Comparison of ENCODE assay signal across 26 cellular contexts in the genomic region with DNA sequence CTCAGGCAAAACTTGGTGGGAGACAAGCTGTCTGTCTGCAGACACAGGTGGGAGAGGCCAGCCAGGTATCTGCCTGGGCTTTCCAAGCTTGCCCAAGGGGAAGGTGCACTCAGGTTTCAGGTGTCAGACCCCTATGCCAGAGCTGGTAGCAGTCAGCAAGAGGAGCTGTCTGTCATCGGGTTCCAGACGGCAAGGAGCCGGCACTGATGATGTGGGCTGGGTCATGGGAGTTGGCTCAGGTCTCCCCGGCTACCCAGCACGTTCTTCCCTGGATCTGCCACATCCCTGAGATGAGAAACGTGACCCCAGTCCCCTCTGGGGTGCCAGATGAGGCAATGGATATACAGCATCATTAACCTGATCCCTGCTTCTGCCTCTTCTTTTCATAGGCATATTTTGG. TPM values are rescaled to one million over a fixed set of nuclear protein-coding genes. Genes with fewer than 3 reads are reported as not detected.
DNase-seq lines count a peak whose midpoint lies in the region; TF ChIP-seq lines count a peak whose summit lies in the region.
"Had no signal": no experiment of that assay in that cellular context is flagged by ENCODE, and none has a peak within 500 bp of the region (broad histone marks: within the 10 kb centered on the region; RNA-seq: fewer than 3 reads in every experiment).

No MANE protein-coding gene starts in this region.

- no peaks in the 10 kb centered on the region for H3K4me1 ChIP-seq in Caco-2

- H3K4me1 Mint-ChIP-seq in Caco-2 (ENCODE audit: low read depth, unreplicated experiment) = no peaks in the 10 kb centered on the region
- H3K4me1 Mint-ChIP-seq: immature natural killer cell had no signal

- H3K27ac ChIP-seq in angular gyrus (ENCODE audit: low read depth, low read length) (peak overlapping the region; percentile 98), temporal lobe (ENCODE audit: low read depth, low read length) (peak overlapping the region; percentile 100)
- H3K27ac ChIP-seq: left lung had no signal

- DNase-seq in NCI-H128 (lab: John Stamatoyannopoulos, UW; ENCODE audit: unreplicated experiment) = peak; percentile 41
- peak; percentile 32 for DNase-seq in left kidney (ENCODE audit: low read depth, low spot score)
- DNase-seq in Caco-2 = no peak
- no peak for DNase-seq in GM20000 (ENCODE audit: low spot score)
- DNase-seq in G401 (ENCODE audit: low spot score) = no peak
- DNase-seq: activated CD4-positive, alpha-beta T cell treated with anti-CD3 and anti-CD28 coated beads, Interleukin-2, amount 50 U/mL, for 4 hours; activated CD4-positive, CD25-positive, alpha-beta regulatory T cell; activated naive CD4-positive, alpha-beta T cell treated with anti-CD3 and anti-CD28 coated beads, Interleukin-2, amount 50 U/mL, for 16 hours; amygdala; C1 segment of cervical spinal cord; esophagus squamous epithelium; hypothalamus; immature natural killer cell; left lung; MV-4-11; NCI-H1694; NCI-H2227 treated with DMSO at 0.1 percent for 48 hours; NCI-H748 treated with DMSO at 0.1 percent for 48 hours; RPMI8226; sigmoid colon; stimulated activated CD8-positive, alpha-beta memory T cell treated with anti-CD3 and anti-CD28 coated beads, Interleukin-4, amount 100 ng/mL, for 48 hours; T-cell; upper lobe of left lung had no signal

- no peak overlapping the region for H3K4me3 Mint-ChIP-seq in Caco-2 (ENCODE audit: unreplicated experiment)
- H3K4me3 Mint-ChIP-seq: immature natural killer cell, T-cell had no signal

- no peaks in the 10 kb centered on the region for H3K36me3 ChIP-seq in Caco-2 (ENCODE audit: control insufficient read depth, insufficient read depth, low read length)
- H3K36me3 ChIP-seq: esophagus squamous epithelium, left lung, sigmoid colon, upper lobe of left lung had no signal

- CTCF ChIA-PET in Caco-2 (lab: Charles Lee) = interaction anchor here (1.1 kb wide), 1 partner anchor 15 kb away, joined by 4 read pairs; no protein-coding TSS in a partner anchor

- no peaks in the 10 kb centered on the region for H3K36me3 Mint-ChIP-seq in Caco-2 (ENCODE audit: insufficient read depth, unreplicated experiment)
- H3K36me3 Mint-ChIP-seq: T-cell had no signal

- TF ChIP-seq CTCF in Caco-2 (IDR thresholded peaks at IDR 0.05; ENCODE audit: insufficient read depth in 1 of 2, low read depth in 1 of 2, low read length in 1 of 2, severe bottlenecking in 1 of 2, unreplicated experiment in 1 of 2) = no peak
- no peak for TF ChIP-seq CTCF in GM20000 (IDR thresholded peaks at IDR 0.05; ENCODE audit: extremely low read depth, missing control alignments)

- H3K9me3 Mint-ChIP-seq in Caco-2 (ENCODE audit: unreplicated experiment) = no peaks in the 10 kb centered on the region
- H3K9me3 Mint-ChIP-seq: immature natural killer cell, T-cell had no signal

- BruUV-seq in Caco-2 (replicated peaks; lab: Mats Ljungman, UMichigan) = no TSS peak

- no peaks in the 10 kb centered on the region for H3K27me3 ChIP-seq in Caco-2 (replicated peaks; ENCODE audit: control insufficient read depth, insufficient read depth, low read length)
- H3K27me3 ChIP-seq: esophagus squamous epithelium, left lung, sigmoid colon, upper lobe of left lung had no signal

- intact Hi-C loops in Caco-2 (cut with micrococcal nuclease; ENCODE audit: unreplicated experiment) = no loop called here

- no peaks in the 10 kb centered on the region for H3K9me3 ChIP-seq in Caco-2
- H3K9me3 ChIP-seq: esophagus squamous epithelium, left lung, sigmoid colon, upper lobe of left lung had no signal

- H3K27ac Mint-ChIP-seq in Caco-2 (ENCODE audit: unreplicated experiment) = no peak overlapping the region
- H3K27ac Mint-ChIP-seq: immature natural killer cell, progenitor cell of endocrine pancreas, T-cell had no signal

- H3K27me3 Mint-ChIP-seq in Caco-2 (ENCODE audit: insufficient read depth, unreplicated experiment) = no peaks in the 10 kb centered on the region
- H3K27me3 Mint-ChIP-seq: progenitor cell of endocrine pancreas, T-cell had no signal

- H3K4me3 ChIP-seq in Caco-2 (ENCODE audit: low read depth, low read length) = no peak overlapping the region
- H3K4me3 ChIP-seq: esophagus squamous epithelium, left lung, sigmoid colon, upper lobe of left lung had no signal

- in situ Hi-C loops in G401 (cut with HindIII; ENCODE audit: low sequenced_read_pairs) = no loop called here

- POLR2A ChIA-PET in Caco-2 (lab: Charles Lee) = no interaction called here

RNA-seq across cellular contexts. Expression of a gene that starts 23.0 kb away (rescaled TPM):
- total RNA-seq in temporal lobe = 27.5 TPM
- 0.60 and 0.91 TPM in 2 replicates for total RNA-seq in Caco-2 (2022)
- 5.4 and 6.2 TPM in 2 replicates for total RNA-seq in G401 (2014; rRNA removed; shearing (Covaris generic))

RNA-seq across cellular contexts. Expression of a gene that starts 39.2 kb away (rescaled TPM):
- total RNA-seq in temporal lobe (19.4 TPM), Caco-2 (2022) (6.2 and 6.3 TPM in 2 replicates)
- 5.5 and 8.6 TPM in 2 replicates for total RNA-seq in G401 (2014; rRNA removed; shearing (Covaris generic))

Comparison
In these comparisons a context has a peak if more than half of its experiments do, and no peak if none do; other contexts are left out.
1. DNase-seq: peak in NCI-H128 (single experiment) and left kidney (single experiment); none in Caco-2 (0 of 2), GM20000 (single experiment) and G401 (single experiment).